ENCODE assay signal across 33 cellular contexts in the genomic region with DNA sequence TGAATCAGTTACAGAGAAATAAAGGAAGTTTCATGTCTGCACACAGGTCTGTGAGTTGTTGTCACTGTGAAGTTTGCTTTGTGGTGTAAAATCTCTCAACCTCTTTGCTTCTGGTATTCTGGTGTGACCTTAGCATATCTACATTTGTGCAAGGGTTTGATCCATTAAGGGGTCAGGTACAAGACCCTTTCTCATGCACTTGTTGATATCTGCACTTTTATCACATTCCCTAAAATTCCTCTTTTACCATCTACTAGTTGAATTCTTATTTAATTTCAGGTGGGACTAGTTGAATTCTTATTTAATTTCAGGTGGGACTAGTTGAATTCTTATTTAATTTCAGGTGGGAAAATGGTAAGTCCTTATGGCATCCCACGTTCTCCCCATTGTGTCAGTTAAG.
"Had no signal": no experiment of that assay in that cellular context is flagged by ENCODE, and none has a peak within 500 bp of the region (broad histone marks: within the 10 kb centered on the region; RNA-seq: fewer than 3 reads in every experiment).

No MANE protein-coding gene starts in this region.

- H3K4me3 ChIP-seq: ascending aorta, coronary artery, dorsolateral prefrontal cortex, gastrocnemius medialis, heart left ventricle had no signal

- H3K36me3 Mint-ChIP-seq: activated naive CD4-positive, alpha-beta T cell treated with anti-CD3 and anti-CD28 coated beads, Interleukin-2, amount 10 ng/mL, durations not matched to agents 7 days and 5 days; activated naive CD4-positive, alpha-beta T cell treated with anti-CD3 and anti-CD28 coated beads, Interleukin-2, amount 50 U/mL, for 72 hours; activated naive CD8-positive, alpha-beta T cell treated with anti-CD3 and anti-CD28 coated beads, Interleukin-2, amount 10 ng/mL, durations not matched to agents 7 days and 5 days had no signal

- DNase-seq: activated CD4-positive, alpha-beta memory T cell treated with anti-CD3 and anti-CD28 coated beads, Interleukin-2, amount 10 ng/mL, durations not matched to agents 7 days and 5 days; activated CD4-positive, alpha-beta T cell treated with anti-CD3 and anti-CD28 coated beads for 36 hours; activated CD4-positive, alpha-beta T cell treated with anti-CD3 and anti-CD28 coated beads, Interleukin-2, amount 10 ng/mL, durations not matched to agents 24 days and 14 days; activated CD4-positive, alpha-beta T cell treated with anti-CD3 and anti-CD28 coated beads, Interleukin-2, amount 50 U/mL, for 4 hours; activated CD4-positive, CD25-positive, alpha-beta regulatory T cell; activated CD4-positive, CD25-positive, alpha-beta regulatory T cell treated with anti-CD3 and anti-CD28 coated beads, Interleukin-2, amount 50 U/mL, for 72 hours; activated CD8-positive, alpha-beta memory T cell treated with anti-CD3 and anti-CD28 coated beads, Interleukin-2, amount 50 U/mL, for 48 hours; activated gamma-delta T cell; activated naive CD4-positive, alpha-beta T cell; activated naive CD4-positive, alpha-beta T cell treated with anti-CD3 and anti-CD28 coated beads, Interleukin-2, amount 10 ng/mL, durations not matched to agents 7 days and 5 days; activated naive CD8-positive, alpha-beta T cell treated with anti-CD3 and anti-CD28 coated beads, Interleukin-2, amount 10 ng/mL, durations not matched to agents 7 days and 5 days; activated T-cell treated with anti-CD3 and anti-CD28 coated beads for 4 hours; activated T-cell treated with anti-CD3 and anti-CD28 coated beads, Interleukin-2, amount 50 U/mL, for 24 hours; activated T-cell treated with anti-CD3 and anti-CD28 coated beads, Interleukin-2, amount 50 U/mL, for 72 hours; brain microvascular endothelial cell; dorsolateral prefrontal cortex; effector memory CD4-positive, alpha-beta T cell; endodermal cell; foreskin fibroblast; gastrocnemius medialis; glutamatergic neuron; heart left ventricle; T1000; WERI-Rb-1 had no signal

- ATAC-seq: activated CD4-positive, alpha-beta T cell treated with anti-CD3 and anti-CD28 coated beads for 36 hours; activated naive CD4-positive, alpha-beta T cell treated with anti-CD3 and anti-CD28 coated beads, Interleukin-2, amount 50 U/mL, for 72 hours; activated T-cell treated with anti-CD3 and anti-CD28 coated beads, Interleukin-2, amount 50 U/mL, for 72 hours; esophagus mucosa; gastrocnemius medialis; heart left ventricle had no signal

- H3K4me1 Mint-ChIP-seq: activated CD4-positive, alpha-beta memory T cell treated with anti-CD3 and anti-CD28 coated beads, Interleukin-2, amount 10 ng/mL, durations not matched to agents 7 days and 5 days; activated CD4-positive, alpha-beta T cell treated with anti-CD3 and anti-CD28 coated beads for 36 hours; activated CD4-positive, alpha-beta T cell treated with anti-CD3 and anti-CD28 coated beads, Interleukin-2, amount 10 ng/mL, durations not matched to agents 24 days and 14 days; activated naive CD4-positive, alpha-beta T cell treated with anti-CD3 and anti-CD28 coated beads, Interleukin-2, amount 10 ng/mL, durations not matched to agents 7 days and 5 days; activated naive CD8-positive, alpha-beta T cell treated with anti-CD3 and anti-CD28 coated beads, Interleukin-2, amount 10 ng/mL, durations not matched to agents 7 days and 5 days; central memory CD8-positive, alpha-beta T cell had no signal

- H3K36me3 ChIP-seq: ascending aorta, brain microvascular endothelial cell, gastrocnemius medialis, heart left ventricle, WERI-Rb-1 had no signal

- H3K27ac Mint-ChIP-seq: activated CD4-positive, alpha-beta memory T cell treated with anti-CD3 and anti-CD28 coated beads, Interleukin-2, amount 10 ng/mL, durations not matched to agents 7 days and 5 days; activated CD4-positive, alpha-beta T cell treated with anti-CD3 and anti-CD28 coated beads for 36 hours; activated CD4-positive, alpha-beta T cell treated with anti-CD3 and anti-CD28 coated beads, Interleukin-2, amount 10 ng/mL, durations not matched to agents 24 days and 14 days; activated naive CD4-positive, alpha-beta T cell treated with anti-CD3 and anti-CD28 coated beads, Interleukin-2, amount 10 ng/mL, durations not matched to agents 7 days and 5 days; activated naive CD4-positive, alpha-beta T cell treated with anti-CD3 and anti-CD28 coated beads, Interleukin-2, amount 50 U/mL, for 72 hours; activated naive CD8-positive, alpha-beta T cell treated with anti-CD3 and anti-CD28 coated beads, Interleukin-2, amount 10 ng/mL, durations not matched to agents 7 days and 5 days; activated T-cell treated with anti-CD3 and anti-CD28 coated beads, Interleukin-2, amount 50 U/mL, for 24 hours; activated T-cell treated with anti-CD3 and anti-CD28 coated beads, Interleukin-2, amount 50 U/mL, for 72 hours; dendritic cell treated with granulocyte-macrophage colony-stimulating factor and Interleukin-4, amounts not matched to agents 40 ng/mL and 50 ng/mL, for 4 days; T-helper 1 cell treated with Interleukin-12 subunit alpha and Interleukin-12 subunit beta and Interleukin-4 antibody, amounts not matched to agents 30 μg/mL and 1 μg/mL, for 36 hours; T-helper 2 cell treated with Interferon-gamma antibody and Interleukin-4, amounts not matched to agents 5 μg/mL and 100 μg/mL, for 36 hours had no signal

- H3K9me3 ChIP-seq: ascending aorta, gastrocnemius medialis, heart left ventricle had no signal

- H3K27me3 ChIP-seq: ascending aorta, brain microvascular endothelial cell, dorsolateral prefrontal cortex, gastrocnemius medialis, heart left ventricle had no signal

- H3K9me3 Mint-ChIP-seq: activated CD4-positive, alpha-beta memory T cell treated with anti-CD3 and anti-CD28 coated beads, Interleukin-2, amount 10 ng/mL, durations not matched to agents 7 days and 5 days; activated CD4-positive, alpha-beta T cell treated with anti-CD3 and anti-CD28 coated beads, Interleukin-2, amount 10 ng/mL, durations not matched to agents 24 days and 14 days; activated naive CD8-positive, alpha-beta T cell treated with anti-CD3 and anti-CD28 coated beads, Interleukin-2, amount 10 ng/mL, durations not matched to agents 7 days and 5 days; activated T-cell treated with anti-CD3 and anti-CD28 coated beads, Interleukin-2, amount 50 U/mL, for 24 hours; dendritic cell treated with granulocyte-macrophage colony-stimulating factor and Interleukin-4, amounts not matched to agents 40 ng/mL and 50 ng/mL, for 4 days; endodermal cell had no signal

- H3K4me3 Mint-ChIP-seq: activated CD4-positive, alpha-beta memory T cell treated with anti-CD3 and anti-CD28 coated beads, Interleukin-2, amount 10 ng/mL, durations not matched to agents 7 days and 5 days; activated CD4-positive, alpha-beta T cell treated with anti-CD3 and anti-CD28 coated beads for 36 hours; activated CD4-positive, alpha-beta T cell treated with anti-CD3 and anti-CD28 coated beads, Interleukin-2, amount 10 ng/mL, durations not matched to agents 24 days and 14 days; activated naive CD4-positive, alpha-beta T cell treated with anti-CD3 and anti-CD28 coated beads, Interleukin-2, amount 10 ng/mL, durations not matched to agents 7 days and 5 days; activated naive CD8-positive, alpha-beta T cell treated with anti-CD3 and anti-CD28 coated beads, Interleukin-2, amount 10 ng/mL, durations not matched to agents 7 days and 5 days; activated T-cell treated with anti-CD3 and anti-CD28 coated beads, Interleukin-2, amount 50 U/mL, for 24 hours; activated T-cell treated with anti-CD3 and anti-CD28 coated beads, Interleukin-2, amount 50 U/mL, for 72 hours; central memory CD8-positive, alpha-beta T cell; dendritic cell treated with granulocyte-macrophage colony-stimulating factor and Interleukin-4, amounts not matched to agents 40 ng/mL and 50 ng/mL, for 4 days; endodermal cell; T-helper 1 cell treated with Interleukin-12 subunit alpha and Interleukin-12 subunit beta and Interleukin-4 antibody, amounts not matched to agents 30 μg/mL and 1 μg/mL, for 36 hours; T-helper 2 cell treated with Interferon-gamma antibody and Interleukin-4, amounts not matched to agents 5 μg/mL and 100 μg/mL, for 36 hours had no signal

- FAIRE-seq: bronchial epithelial cell had no signal

- H3K27me3 Mint-ChIP-seq: activated CD4-positive, alpha-beta memory T cell treated with anti-CD3 and anti-CD28 coated beads, Interleukin-2, amount 10 ng/mL, durations not matched to agents 7 days and 5 days; activated CD4-positive, alpha-beta T cell treated with anti-CD3 and anti-CD28 coated beads for 36 hours; activated CD4-positive, alpha-beta T cell treated with anti-CD3 and anti-CD28 coated beads, Interleukin-2, amount 10 ng/mL, durations not matched to agents 24 days and 14 days; activated naive CD4-positive, alpha-beta T cell treated with anti-CD3 and anti-CD28 coated beads, Interleukin-2, amount 10 ng/mL, durations not matched to agents 7 days and 5 days; activated naive CD8-positive, alpha-beta T cell treated with anti-CD3 and anti-CD28 coated beads, Interleukin-2, amount 10 ng/mL, durations not matched to agents 7 days and 5 days; activated T-cell treated with anti-CD3 and anti-CD28 coated beads, Interleukin-2, amount 50 U/mL, for 24 hours; central memory CD8-positive, alpha-beta T cell; dendritic cell treated with granulocyte-macrophage colony-stimulating factor and Interleukin-4, amounts not matched to agents 40 ng/mL and 50 ng/mL, for 4 days had no signal

- H3K27ac ChIP-seq: ascending aorta, brain microvascular endothelial cell, coronary artery, dorsolateral prefrontal cortex, gastrocnemius medialis, heart left ventricle, WERI-Rb-1 had no signal
